16 cellular contexts compared by ENCODE assay signal in the genomic region with DNA sequence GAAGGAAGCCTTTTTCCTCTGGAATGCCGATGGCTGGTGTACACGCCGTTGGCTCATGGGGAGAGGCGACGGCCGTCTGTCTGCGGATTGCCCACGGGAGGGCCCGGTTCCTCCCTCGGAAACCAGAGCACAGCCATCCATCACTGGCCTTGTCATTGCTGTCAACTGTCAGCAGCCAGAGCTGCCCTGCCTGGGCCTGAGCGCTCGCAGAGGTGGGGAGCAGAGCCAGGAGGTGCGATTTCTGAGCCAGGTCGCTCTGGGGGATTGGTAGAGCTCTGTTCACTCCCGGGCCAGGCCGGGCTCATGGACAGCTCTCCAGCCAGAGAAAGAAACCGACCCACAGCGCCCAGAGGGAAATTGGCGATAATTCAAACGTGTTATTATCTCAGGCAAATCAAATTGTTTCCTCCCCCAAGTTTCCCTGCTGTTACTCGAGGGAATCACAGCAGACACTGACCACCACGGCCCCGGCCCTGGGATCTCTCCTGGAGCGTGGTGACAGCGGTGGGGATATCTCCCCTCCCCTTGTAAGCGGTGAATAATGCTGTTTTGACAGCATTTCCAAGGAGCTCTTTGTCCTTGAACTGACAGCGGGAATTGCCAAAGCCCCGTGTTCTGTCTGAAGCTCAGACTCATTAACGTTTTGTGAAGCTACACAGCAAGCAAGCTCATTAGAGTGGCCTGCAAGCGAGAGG.
DNase-seq lines count a peak whose midpoint lies in the region; ATAC-seq and TF ChIP-seq lines count a peak whose summit lies in the region.
"Had no signal": no experiment of that assay in that cellular context is flagged by ENCODE, and none has a peak within 500 bp of the region (broad histone marks: within the 10 kb centered on the region; RNA-seq: fewer than 3 reads in every experiment).

No MANE protein-coding gene starts in this region.

- peaks cover 33% of the 10 kb centered on the region for H3K4me1 Mint-ChIP-seq in type B pancreatic cell (ENCODE audit: unreplicated experiment)

- peaks cover 4% of the 10 kb centered on the region for H3K27me3 Mint-ChIP-seq in type B pancreatic cell
- H3K27me3 Mint-ChIP-seq: central memory CD8-positive, alpha-beta T cell had no signal

- ATAC-seq in left ventricle myocardium superior (no peak), Right ventricle myocardium inferior (no peak)
- ATAC-seq: GM23338; naive thymus-derived CD4-positive, alpha-beta T cell had no signal

- TF ChIP-seq CTCF in astrocyte of the cerebellum (IDR thresholded peaks at IDR 0.05; ENCODE audit: low read depth, low read length, missing control alignments) (no peak), type B pancreatic cell (conservative IDR thresholded peaks at IDR 0.05) (peak; percentile 20)

- intact Hi-C loops in left ventricle myocardium superior (cut with micrococcal nuclease) = no loop called here
- intact Hi-C loops in Right ventricle myocardium inferior (cut with DNase I) = no loop called here

- H3K9me3 Mint-ChIP-seq in type B pancreatic cell = no peaks in the 10 kb centered on the region
- H3K9me3 Mint-ChIP-seq: central memory CD8-positive, alpha-beta T cell; GM23338; naive thymus-derived CD4-positive, alpha-beta T cell; T-helper 1 cell treated with Interleukin-12 subunit alpha and Interleukin-12 subunit beta and Interleukin-4 antibody, amounts not matched to agents 30 μg/mL and 1 μg/mL, for 36 hours had no signal

- H3K36me3 Mint-ChIP-seq in type B pancreatic cell = no peaks in the 10 kb centered on the region

- H3K27ac Mint-ChIP-seq in type B pancreatic cell = peak overlapping the region; percentile 90
- H3K27ac Mint-ChIP-seq: GM23338; naive thymus-derived CD4-positive, alpha-beta T cell; T-helper 1 cell treated with Interleukin-12 subunit alpha and Interleukin-12 subunit beta and Interleukin-4 antibody, amounts not matched to agents 30 μg/mL and 1 μg/mL, for 36 hours had no signal

- DNase-seq in left ventricle myocardium superior (peak; percentile 20), Right ventricle myocardium inferior (ENCODE audit: missing footprints) (no peak), astrocyte of the cerebellum (ENCODE audit: low read depth) (peak; percentile 66), lung microvascular endothelial cell (ENCODE audit: low read depth in 2 of 2) (peak; percentile 42 to 45), type B pancreatic cell (ENCODE audit: extremely low spot score, unreplicated experiment) (no peak), NCI-H146 (lab: John Stamatoyannopoulos, UW) (no peak), OCI-M1 (lab: John Stamatoyannopoulos, UW) (no peak), iPS-NIHi7 (ENCODE audit: extremely low spot score) (no peak)
- DNase-seq: activated CD4-positive, alpha-beta T cell treated with anti-CD3 and anti-CD28 coated beads, Interleukin-2, amount 50 U/mL, for 48 hours; activated gamma-delta T cell treated with Interleukin-2 at 50 U/mL for 16 hours; naive thymus-derived CD4-positive, alpha-beta T cell; NCI-H1436; uterus had no signal

- H3K4me3 ChIP-seq in astrocyte of the cerebellum (ENCODE audit: low read depth, low read length) = no peak overlapping the region
- H3K4me3 ChIP-seq: GM23338, uterus had no signal

- peak overlapping the region; percentile 69 for H3K4me3 Mint-ChIP-seq in type B pancreatic cell
- H3K4me3 Mint-ChIP-seq: central memory CD8-positive, alpha-beta T cell; GM23338; T-helper 1 cell treated with Interleukin-12 subunit alpha and Interleukin-12 subunit beta and Interleukin-4 antibody, amounts not matched to agents 30 μg/mL and 1 μg/mL, for 36 hours had no signal

- in situ Hi-C loops in astrocyte of the cerebellum (cut with HindIII; ENCODE audit: low sequenced_read_pairs) = no loop called here

Comparison
In these comparisons a context has a peak if more than half of its experiments do, and no peak if none do; other contexts are left out.
1. DNase-seq: peak in left ventricle myocardium superior (single experiment), astrocyte of the cerebellum (single experiment) and lung microvascular endothelial cell (2 of 2); none in Right ventricle myocardium inferior (single experiment), type B pancreatic cell (single experiment), NCI-H146 (single experiment), OCI-M1 (single experiment) and iPS-NIHi7 (single experiment).